In the genomic region with DNA sequence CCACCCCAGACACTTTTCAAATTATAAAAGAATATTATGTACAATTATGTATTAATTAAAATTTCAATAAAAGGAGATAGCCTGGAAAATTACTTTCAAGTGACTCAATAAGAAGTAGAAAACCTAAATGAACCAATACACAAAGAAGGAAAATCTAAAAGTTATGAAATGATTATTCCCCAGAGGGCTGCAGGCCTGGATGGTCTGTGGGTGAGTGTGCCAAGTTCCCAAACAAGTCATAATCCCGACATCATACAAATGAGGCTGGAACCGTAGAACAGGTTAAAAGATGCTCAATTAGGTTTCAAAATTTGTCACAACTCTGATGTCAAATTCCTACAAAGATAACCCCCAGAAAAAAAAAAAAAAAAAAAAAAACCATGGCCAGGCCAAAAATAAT, we compare ENCODE assay signal across 19 cellular contexts. TPM values are rescaled to one million over a fixed set of nuclear protein-coding genes. Genes with fewer than 3 reads are reported as not detected.
"Had no signal": no experiment of that assay in that cellular context is flagged by ENCODE, and none has a peak within 500 bp of the region (broad histone marks: within the 10 kb centered on the region; RNA-seq: fewer than 3 reads in every experiment).

No MANE protein-coding gene starts in this region.

- H3K4me3 Mint-ChIP-seq: activated CD4-positive, alpha-beta memory T cell treated with anti-CD3 and anti-CD28 coated beads for 36 hours; activated naive CD8-positive, alpha-beta T cell; activated T-cell treated with anti-CD3 and anti-CD28 coated beads, Interleukin-2, amount 50 U/mL, for 4 hours; brain; dendritic cell treated with granulocyte-macrophage colony-stimulating factor and Interleukin-4, amounts not matched to agents 40 ng/mL and 50 ng/mL, for 4 days; mesothelial cell of epicardium; neural crest cell; stimulated activated naive B cell treated with anti-CD40 and anti-IgM and Interleukin-4, amounts not matched to agents 10 μg/mL and 1 μg/mL and 100 μg/mL, for 72 hours had no signal

- H3K79me2 ChIP-seq: parathyroid adenoma had no signal

- H3K36me3 ChIP-seq: lower lobe of right lung had no signal

- H2AFZ ChIP-seq: parathyroid adenoma had no signal

- H3K27me3 Mint-ChIP-seq: activated naive CD8-positive, alpha-beta T cell; brain had no signal

- H3K4me3 ChIP-seq: lower lobe of right lung had no signal

- H3K4me1 ChIP-seq: lower lobe of right lung, parathyroid adenoma had no signal

- H3K27ac Mint-ChIP-seq: activated CD4-positive, alpha-beta memory T cell treated with anti-CD3 and anti-CD28 coated beads for 36 hours; dendritic cell treated with granulocyte-macrophage colony-stimulating factor and Interleukin-4, amounts not matched to agents 40 ng/mL and 50 ng/mL, for 4 days; mesothelial cell of epicardium had no signal

- DNase-seq: activated effector memory CD4-positive, alpha-beta T cell treated with Interleukin-2 at 50 U/mL for 16 hours; activated T-cell treated with anti-CD3 and anti-CD28 coated beads, Interleukin-2, amount 50 U/mL, for 4 hours; amygdala; effector memory CD4-positive, alpha-beta T cell; lower lobe of right lung; SHP77 treated with DMSO at 0.1 percent for 48 hours; stimulated activated CD4-positive, alpha-beta T cell treated with anti-CD3 and anti-CD28 coated beads, Interleukin-15, amount 100 ng/mL, for 24 hours; stimulated activated CD4-positive, alpha-beta T cell treated with anti-CD3 and anti-CD28 coated beads, Interleukin-4, amount 100 ng/mL, for 1 hour; stimulated activated naive B cell treated with anti-CD40 and anti-IgM and Interleukin-4, amounts not matched to agents 10 μg/mL and 1 μg/mL and 100 μg/mL, for 72 hours; substantia nigra; trophoblast cell had no signal

- H3K27ac ChIP-seq: lower lobe of right lung, parathyroid adenoma had no signal

- H3K4me1 Mint-ChIP-seq: mesothelial cell of epicardium, neural crest cell had no signal

- H3K9me3 ChIP-seq: lower lobe of right lung had no signal

- ATAC-seq: activated T-cell treated with anti-CD3 and anti-CD28 coated beads, Interleukin-2, amount 50 U/mL, for 4 hours; lower lobe of right lung had no signal

- H3K9ac ChIP-seq: parathyroid adenoma had no signal

RNA-seq across cellular contexts. Expression of a gene that starts 16.2 kb away (rescaled TPM):
- total RNA-seq: T-helper 1 cell treated with Interleukin-12 subunit alpha and Interleukin-12 subunit beta and Interleukin-4 antibody, amounts not matched to agents 30 ng/mL and 1 ng/mL, for 36 hours had no signal
